ENCODE assay signal across 1 cellular context in the genomic region with DNA sequence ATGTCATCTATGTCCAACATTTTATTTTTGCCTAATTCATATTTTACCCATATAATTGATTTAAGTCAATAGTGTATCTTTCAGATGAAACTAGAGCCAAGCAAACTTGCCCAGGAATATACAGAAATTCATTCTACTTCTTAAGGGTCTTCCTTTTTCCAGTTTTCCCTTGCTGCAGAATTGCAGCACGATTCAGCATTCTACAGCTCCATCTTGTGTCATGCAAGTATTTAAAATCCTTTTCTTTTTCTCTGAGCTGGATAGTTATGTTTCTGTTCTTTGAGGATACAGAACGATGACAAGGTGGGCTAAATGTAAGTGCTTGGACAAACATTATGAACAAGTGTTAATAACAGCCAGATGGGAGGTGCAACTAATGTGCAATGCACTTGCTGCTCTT.
TF ChIP-seq lines count a peak whose summit lies in the region.

No MANE protein-coding gene starts in this region.

TF ChIP-seq in IMR-90, 13 proteins besides CTCF, POLR2A, EP300 and RAD21:
- TF ChIP-seq USF2 (IDR thresholded peaks at IDR 0.05; ENCODE audit: low read depth, low read length) = no peak
- no peak for TF ChIP-seq RCOR1 (IDR thresholded peaks at IDR 0.05; ENCODE audit: insufficient replicate concordance, low read length)
- TF ChIP-seq, protein P1, sequence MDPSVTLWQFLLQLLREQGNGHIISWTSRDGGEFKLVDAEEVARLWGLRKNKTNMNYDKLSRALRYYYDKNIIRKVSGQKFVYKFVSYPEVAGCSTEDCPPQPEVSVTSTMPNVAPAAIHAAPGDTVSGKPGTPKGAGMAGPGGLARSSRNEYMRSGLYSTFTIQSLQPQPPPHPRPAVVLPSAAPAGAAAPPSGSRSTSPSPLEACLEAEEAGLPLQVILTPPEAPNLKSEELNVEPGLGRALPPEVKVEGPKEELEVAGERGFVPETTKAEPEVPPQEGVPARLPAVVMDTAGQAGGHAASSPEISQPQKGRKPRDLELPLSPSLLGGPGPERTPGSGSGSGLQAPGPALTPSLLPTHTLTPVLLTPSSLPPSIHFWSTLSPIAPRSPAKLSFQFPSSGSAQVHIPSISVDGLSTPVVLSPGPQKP (IDR thresholded peaks at IDR 0.05; ENCODE audit: borderline replicate concordance, low read depth, low read length) = no peak
- no peak for TF ChIP-seq CHD1 (IDR thresholded peaks at IDR 0.05; ENCODE audit: low read depth, low read length)
- TF ChIP-seq CEBPB (IDR thresholded peaks at IDR 0.05; ENCODE audit: low read depth, low read length) = no peak
- no peak for TF ChIP-seq FOS (IDR thresholded peaks at IDR 0.05; ENCODE audit: low read depth, low read length)
- TF ChIP-seq NFE2L2 (IDR thresholded peaks at IDR 0.05; ENCODE audit: low read depth, low read length) = no peak
- no peak for TF ChIP-seq MXI1 (IDR thresholded peaks at IDR 0.05; ENCODE audit: borderline replicate concordance, low read depth, low read length)
- no peak for TF ChIP-seq MAFK (IDR thresholded peaks at IDR 0.05; ENCODE audit: low read depth, low read length)
- no peak for TF ChIP-seq MAZ (IDR thresholded peaks at IDR 0.05; ENCODE audit: borderline replicate concordance, low read depth, low read length)
- no peak for TF ChIP-seq BHLHE40 (IDR thresholded peaks at IDR 0.05; ENCODE audit: low read depth, low read length)
- TF ChIP-seq SMC3 (IDR thresholded peaks at IDR 0.05; ENCODE audit: low read depth, low read length) = no peak
- no peak for TF ChIP-seq RFX5 (IDR thresholded peaks at IDR 0.05; ENCODE audit: low read depth, low read length)
